In the genomic region with DNA sequence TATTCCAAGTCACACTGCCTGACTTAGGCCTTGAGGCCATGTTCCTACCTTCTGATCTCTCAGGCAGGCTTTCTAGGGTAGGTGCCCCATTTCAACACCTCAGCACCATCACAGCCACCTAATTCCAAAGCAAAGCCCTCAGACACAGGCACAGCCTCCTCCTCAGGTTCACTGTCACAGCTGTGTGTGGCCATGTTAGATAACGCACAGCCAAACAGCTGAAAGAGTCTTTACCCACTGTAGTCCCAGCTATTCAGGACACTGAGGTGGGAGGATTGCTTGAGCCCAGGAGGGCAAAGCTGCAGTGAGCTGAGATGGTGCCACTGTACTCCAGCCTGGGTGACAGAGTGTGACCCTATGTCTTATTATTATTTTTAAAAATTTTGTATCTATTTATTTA, we compare ENCODE assay signal across 1 cellular context.
TF ChIP-seq lines count a peak whose summit lies in the region.

No MANE protein-coding gene starts in this region.

TF ChIP-seq in K562, 482 proteins besides CTCF, POLR2A, EP300 and RAD21 (continued from another document):
- TF ChIP-seq, protein P1, sequence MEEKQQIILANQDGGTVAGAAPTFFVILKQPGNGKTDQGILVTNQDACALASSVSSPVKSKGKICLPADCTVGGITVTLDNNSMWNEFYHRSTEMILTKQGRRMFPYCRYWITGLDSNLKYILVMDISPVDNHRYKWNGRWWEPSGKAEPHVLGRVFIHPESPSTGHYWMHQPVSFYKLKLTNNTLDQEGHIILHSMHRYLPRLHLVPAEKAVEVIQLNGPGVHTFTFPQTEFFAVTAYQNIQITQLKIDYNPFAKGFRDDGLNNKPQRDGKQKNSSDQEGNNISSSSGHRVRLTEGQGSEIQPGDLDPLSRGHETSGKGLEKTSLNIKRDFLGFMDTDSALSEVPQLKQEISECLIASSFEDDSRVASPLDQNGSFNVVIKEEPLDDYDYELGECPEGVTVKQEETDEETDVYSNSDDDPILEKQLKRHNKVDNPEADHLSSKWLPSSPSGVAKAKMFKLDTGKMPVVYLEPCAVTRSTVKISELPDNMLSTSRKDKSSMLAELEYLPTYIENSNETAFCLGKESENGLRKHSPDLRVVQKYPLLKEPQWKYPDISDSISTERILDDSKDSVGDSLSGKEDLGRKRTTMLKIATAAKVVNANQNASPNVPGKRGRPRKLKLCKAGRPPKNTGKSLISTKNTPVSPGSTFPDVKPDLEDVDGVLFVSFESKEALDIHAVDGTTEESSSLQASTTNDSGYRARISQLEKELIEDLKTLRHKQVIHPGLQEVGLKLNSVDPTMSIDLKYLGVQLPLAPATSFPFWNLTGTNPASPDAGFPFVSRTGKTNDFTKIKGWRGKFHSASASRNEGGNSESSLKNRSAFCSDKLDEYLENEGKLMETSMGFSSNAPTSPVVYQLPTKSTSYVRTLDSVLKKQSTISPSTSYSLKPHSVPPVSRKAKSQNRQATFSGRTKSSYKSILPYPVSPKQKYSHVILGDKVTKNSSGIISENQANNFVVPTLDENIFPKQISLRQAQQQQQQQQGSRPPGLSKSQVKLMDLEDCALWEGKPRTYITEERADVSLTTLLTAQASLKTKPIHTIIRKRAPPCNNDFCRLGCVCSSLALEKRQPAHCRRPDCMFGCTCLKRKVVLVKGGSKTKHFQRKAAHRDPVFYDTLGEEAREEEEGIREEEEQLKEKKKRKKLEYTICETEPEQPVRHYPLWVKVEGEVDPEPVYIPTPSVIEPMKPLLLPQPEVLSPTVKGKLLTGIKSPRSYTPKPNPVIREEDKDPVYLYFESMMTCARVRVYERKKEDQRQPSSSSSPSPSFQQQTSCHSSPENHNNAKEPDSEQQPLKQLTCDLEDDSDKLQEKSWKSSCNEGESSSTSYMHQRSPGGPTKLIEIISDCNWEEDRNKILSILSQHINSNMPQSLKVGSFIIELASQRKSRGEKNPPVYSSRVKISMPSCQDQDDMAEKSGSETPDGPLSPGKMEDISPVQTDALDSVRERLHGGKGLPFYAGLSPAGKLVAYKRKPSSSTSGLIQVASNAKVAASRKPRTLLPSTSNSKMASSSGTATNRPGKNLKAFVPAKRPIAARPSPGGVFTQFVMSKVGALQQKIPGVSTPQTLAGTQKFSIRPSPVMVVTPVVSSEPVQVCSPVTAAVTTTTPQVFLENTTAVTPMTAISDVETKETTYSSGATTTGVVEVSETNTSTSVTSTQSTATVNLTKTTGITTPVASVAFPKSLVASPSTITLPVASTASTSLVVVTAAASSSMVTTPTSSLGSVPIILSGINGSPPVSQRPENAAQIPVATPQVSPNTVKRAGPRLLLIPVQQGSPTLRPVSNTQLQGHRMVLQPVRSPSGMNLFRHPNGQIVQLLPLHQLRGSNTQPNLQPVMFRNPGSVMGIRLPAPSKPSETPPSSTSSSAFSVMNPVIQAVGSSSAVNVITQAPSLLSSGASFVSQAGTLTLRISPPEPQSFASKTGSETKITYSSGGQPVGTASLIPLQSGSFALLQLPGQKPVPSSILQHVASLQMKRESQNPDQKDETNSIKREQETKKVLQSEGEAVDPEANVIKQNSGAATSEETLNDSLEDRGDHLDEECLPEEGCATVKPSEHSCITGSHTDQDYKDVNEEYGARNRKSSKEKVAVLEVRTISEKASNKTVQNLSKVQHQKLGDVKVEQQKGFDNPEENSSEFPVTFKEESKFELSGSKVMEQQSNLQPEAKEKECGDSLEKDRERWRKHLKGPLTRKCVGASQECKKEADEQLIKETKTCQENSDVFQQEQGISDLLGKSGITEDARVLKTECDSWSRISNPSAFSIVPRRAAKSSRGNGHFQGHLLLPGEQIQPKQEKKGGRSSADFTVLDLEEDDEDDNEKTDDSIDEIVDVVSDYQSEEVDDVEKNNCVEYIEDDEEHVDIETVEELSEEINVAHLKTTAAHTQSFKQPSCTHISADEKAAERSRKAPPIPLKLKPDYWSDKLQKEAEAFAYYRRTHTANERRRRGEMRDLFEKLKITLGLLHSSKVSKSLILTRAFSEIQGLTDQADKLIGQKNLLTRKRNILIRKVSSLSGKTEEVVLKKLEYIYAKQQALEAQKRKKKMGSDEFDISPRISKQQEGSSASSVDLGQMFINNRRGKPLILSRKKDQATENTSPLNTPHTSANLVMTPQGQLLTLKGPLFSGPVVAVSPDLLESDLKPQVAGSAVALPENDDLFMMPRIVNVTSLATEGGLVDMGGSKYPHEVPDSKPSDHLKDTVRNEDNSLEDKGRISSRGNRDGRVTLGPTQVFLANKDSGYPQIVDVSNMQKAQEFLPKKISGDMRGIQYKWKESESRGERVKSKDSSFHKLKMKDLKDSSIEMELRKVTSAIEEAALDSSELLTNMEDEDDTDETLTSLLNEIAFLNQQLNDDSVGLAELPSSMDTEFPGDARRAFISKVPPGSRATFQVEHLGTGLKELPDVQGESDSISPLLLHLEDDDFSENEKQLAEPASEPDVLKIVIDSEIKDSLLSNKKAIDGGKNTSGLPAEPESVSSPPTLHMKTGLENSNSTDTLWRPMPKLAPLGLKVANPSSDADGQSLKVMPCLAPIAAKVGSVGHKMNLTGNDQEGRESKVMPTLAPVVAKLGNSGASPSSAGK (IDR thresholded peaks at IDR 0.05): no peak
- TF ChIP-seq, protein P2, sequence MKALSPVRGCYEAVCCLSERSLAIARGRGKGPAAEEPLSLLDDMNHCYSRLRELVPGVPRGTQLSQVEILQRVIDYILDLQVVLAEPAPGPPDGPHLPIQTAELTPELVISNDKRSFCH (CRISPR knock-in tag; IDR thresholded peaks at IDR 0.05): no peak
- TF ChIP-seq, protein P2 (tag; IDR thresholded peaks at IDR 0.05): no peak
- no peak for TF ChIP-seq XRCC3 (IDR thresholded peaks at IDR 0.05)
- TF ChIP-seq, protein P3, sequence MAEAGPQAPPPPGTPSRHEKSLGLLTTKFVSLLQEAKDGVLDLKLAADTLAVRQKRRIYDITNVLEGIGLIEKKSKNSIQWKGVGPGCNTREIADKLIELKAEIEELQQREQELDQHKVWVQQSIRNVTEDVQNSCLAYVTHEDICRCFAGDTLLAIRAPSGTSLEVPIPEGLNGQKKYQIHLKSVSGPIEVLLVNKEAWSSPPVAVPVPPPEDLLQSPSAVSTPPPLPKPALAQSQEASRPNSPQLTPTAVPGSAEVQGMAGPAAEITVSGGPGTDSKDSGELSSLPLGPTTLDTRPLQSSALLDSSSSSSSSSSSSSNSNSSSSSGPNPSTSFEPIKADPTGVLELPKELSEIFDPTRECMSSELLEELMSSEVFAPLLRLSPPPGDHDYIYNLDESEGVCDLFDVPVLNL (CRISPR knock-in tag; IDR thresholded peaks at IDR 0.05; ENCODE audit: low read depth): no peak
- TF ChIP-seq, protein P4, sequence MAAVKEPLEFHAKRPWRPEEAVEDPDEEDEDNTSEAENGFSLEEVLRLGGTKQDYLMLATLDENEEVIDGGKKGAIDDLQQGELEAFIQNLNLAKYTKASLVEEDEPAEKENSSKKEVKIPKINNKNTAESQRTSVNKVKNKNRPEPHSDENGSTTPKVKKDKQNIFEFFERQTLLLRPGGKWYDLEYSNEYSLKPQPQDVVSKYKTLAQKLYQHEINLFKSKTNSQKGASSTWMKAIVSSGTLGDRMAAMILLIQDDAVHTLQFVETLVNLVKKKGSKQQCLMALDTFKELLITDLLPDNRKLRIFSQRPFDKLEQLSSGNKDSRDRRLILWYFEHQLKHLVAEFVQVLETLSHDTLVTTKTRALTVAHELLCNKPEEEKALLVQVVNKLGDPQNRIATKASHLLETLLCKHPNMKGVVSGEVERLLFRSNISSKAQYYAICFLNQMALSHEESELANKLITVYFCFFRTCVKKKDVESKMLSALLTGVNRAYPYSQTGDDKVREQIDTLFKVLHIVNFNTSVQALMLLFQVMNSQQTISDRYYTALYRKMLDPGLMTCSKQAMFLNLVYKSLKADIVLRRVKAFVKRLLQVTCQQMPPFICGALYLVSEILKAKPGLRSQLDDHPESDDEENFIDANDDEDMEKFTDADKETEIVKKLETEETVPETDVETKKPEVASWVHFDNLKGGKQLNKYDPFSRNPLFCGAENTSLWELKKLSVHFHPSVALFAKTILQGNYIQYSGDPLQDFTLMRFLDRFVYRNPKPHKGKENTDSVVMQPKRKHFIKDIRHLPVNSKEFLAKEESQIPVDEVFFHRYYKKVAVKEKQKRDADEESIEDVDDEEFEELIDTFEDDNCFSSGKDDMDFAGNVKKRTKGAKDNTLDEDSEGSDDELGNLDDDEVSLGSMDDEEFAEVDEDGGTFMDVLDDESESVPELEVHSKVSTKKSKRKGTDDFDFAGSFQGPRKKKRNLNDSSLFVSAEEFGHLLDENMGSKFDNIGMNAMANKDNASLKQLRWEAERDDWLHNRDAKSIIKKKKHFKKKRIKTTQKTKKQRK (IDR thresholded peaks at IDR 0.05; ENCODE audit: borderline replicate concordance, low read depth, low read length): no peak
- peak; percentile 9; the same call in 1 of the 2 replicates for TF ChIP-seq TEAD4 (IDR thresholded peaks at IDR 0.05; ENCODE audit: low read length)
- no peak for TF ChIP-seq TEAD4 (CRISPR knock-in tag; IDR thresholded peaks at IDR 0.05; ENCODE audit: borderline replicate concordance)
- TF ChIP-seq HEY1 (CRISPR knock-in tag; IDR thresholded peaks at IDR 0.05; ENCODE audit: borderline replicate concordance): no peak
- TF ChIP-seq ARHGAP35 (IDR thresholded peaks at IDR 0.05; ENCODE audit: partially characterized antibody): no peak
- TF ChIP-seq NFIC (IDR thresholded peaks at IDR 0.05): no peak
- no peak for TF ChIP-seq ZNF583 (CRISPR knock-in tag; IDR thresholded peaks at IDR 0.05)
- no peak for TF ChIP-seq RBM34 (IDR thresholded peaks at IDR 0.05; ENCODE audit: borderline replicate concordance, insufficient read depth, low read length)
- no peak for TF ChIP-seq CEBPB (tag; IDR thresholded peaks at IDR 0.05)
- TF ChIP-seq ADNP (tag; IDR thresholded peaks at IDR 0.05): no peak
- no peak for TF ChIP-seq TOE1 (IDR thresholded peaks at IDR 0.05; ENCODE audit: borderline replicate concordance)
- TF ChIP-seq TOE1 (CRISPR knock-in tag; IDR thresholded peaks at IDR 0.05; ENCODE audit: borderline replicate concordance, low read depth): no peak
- no peak for TF ChIP-seq IRF2 (CRISPR knock-in tag; IDR thresholded peaks at IDR 0.05)
- TF ChIP-seq ARID1B (IDR thresholded peaks at IDR 0.05): peak; percentile 27; the same call in 1 of the 2 replicates
- no peak for TF ChIP-seq ELF1 (tag; IDR thresholded peaks at IDR 0.05)
- TF ChIP-seq, protein P5, sequence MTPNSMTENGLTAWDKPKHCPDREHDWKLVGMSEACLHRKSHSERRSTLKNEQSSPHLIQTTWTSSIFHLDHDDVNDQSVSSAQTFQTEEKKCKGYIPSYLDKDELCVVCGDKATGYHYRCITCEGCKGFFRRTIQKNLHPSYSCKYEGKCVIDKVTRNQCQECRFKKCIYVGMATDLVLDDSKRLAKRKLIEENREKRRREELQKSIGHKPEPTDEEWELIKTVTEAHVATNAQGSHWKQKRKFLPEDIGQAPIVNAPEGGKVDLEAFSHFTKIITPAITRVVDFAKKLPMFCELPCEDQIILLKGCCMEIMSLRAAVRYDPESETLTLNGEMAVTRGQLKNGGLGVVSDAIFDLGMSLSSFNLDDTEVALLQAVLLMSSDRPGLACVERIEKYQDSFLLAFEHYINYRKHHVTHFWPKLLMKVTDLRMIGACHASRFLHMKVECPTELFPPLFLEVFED (CRISPR knock-in tag; conservative IDR thresholded peaks at IDR 0.05): no peak
- no peak for TF ChIP-seq SRSF9 (IDR thresholded peaks at IDR 0.05; ENCODE audit: borderline replicate concordance, low read depth, low read length)
TF ChIP-seq in K562: peak in this region for 7.
